In the genomic region with DNA sequence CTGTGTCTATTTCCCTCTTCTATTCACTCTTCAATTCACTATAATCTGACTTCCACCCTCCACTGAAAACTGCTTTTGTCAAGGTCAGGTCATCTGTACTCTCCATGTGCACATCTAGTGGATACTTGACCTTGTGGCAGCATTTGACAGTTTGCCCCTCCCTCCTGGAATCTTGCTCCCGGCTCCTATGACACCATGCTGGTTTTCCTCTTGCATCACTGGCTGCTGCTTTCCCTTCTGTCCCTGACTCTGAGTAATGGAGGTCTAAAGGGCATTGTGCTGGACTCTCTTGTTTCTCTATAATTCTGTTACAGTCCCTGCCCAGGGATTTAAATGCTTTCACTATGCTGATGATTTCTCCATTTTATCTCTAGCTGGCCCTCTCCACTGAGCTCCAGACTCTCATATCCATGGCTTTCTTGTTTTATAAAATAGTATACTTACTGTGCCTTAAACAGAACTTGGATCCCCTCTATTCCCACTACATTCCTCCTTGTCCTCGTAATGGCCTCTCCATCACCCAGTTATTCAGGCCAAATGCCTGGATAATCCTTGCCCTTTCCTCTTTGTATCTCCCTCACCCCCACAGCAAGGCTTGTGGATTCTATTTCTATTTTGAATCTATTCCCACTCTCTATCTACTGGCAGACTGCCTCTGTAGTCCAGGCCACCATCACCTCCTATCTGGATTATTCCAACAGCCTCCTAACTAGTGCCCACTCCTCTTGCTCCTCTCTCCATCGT, we compare ENCODE assay signal across 9 cellular contexts. TPM values are rescaled to one million over a fixed set of nuclear protein-coding genes. Genes with fewer than 3 reads are reported as not detected.
DNase-seq lines count a peak whose midpoint lies in the region; ATAC-seq, FAIRE-seq and TF ChIP-seq lines count a peak whose summit lies in the region.
"Had no signal": no experiment of that assay in that cellular context is flagged by ENCODE, and none has a peak within 500 bp of the region (broad histone marks: within the 10 kb centered on the region; RNA-seq: fewer than 3 reads in every experiment).

No MANE protein-coding gene starts in this region.

- H3K27ac Mint-ChIP-seq in chondrocyte (ENCODE audit: unreplicated experiment) = no peak overlapping the region
- H3K27ac Mint-ChIP-seq: CD8-positive, alpha-beta memory T cell had no signal

- H4K20me1 ChIP-seq in H1 (replicated peaks in 1 of 2; ENCODE audit: control insufficient read depth in 1 of 2, insufficient read depth in 2 of 2, low read length in 2 of 2) = no peaks in the 10 kb centered on the region

- no peak overlapping the region for H3K23ac ChIP-seq in H1 (ENCODE audit: insufficient read length)

- no peaks in the 10 kb centered on the region for H3K9me3 ChIP-seq in A549
- no peaks in the 10 kb centered on the region for H3K9me3 ChIP-seq in H1 (ENCODE audit: insufficient read depth in 2 of 2, low read depth in 1 of 2, low read length in 1 of 2)
- H3K9me3 ChIP-seq in lung (ENCODE audit: control insufficient read depth in 2 of 2, insufficient read depth in 1 of 2, low read length in 1 of 2) = no peaks in the 10 kb centered on the region

- no peak overlapping the region for H3K18ac ChIP-seq in H1 (ENCODE audit: extremely low read depth, low read length)

- TF ChIP-seq EP300 in A549 (IDR thresholded peaks at IDR 0.05) (no peak), H1 (IDR thresholded peaks at IDR 0.05; ENCODE audit: borderline replicate concordance in 1 of 2, low read depth in 2 of 2, low read length in 2 of 2) (no peak)

- H2BK20ac ChIP-seq in H1 (ENCODE audit: low read length) = no peak overlapping the region

- 0 out of 3 replicates have a peak overlapping the region, but pooled peaks have one; percentile 18 for H3K4me2 ChIP-seq in A549
- H3K4me2 ChIP-seq in H1 (ENCODE audit: insufficient read depth in 1 of 2, low read depth in 2 of 2, low read length in 2 of 2) = no peak overlapping the region

- H3K4me1 Mint-ChIP-seq in chondrocyte (ENCODE audit: low read depth) = no peaks in the 10 kb centered on the region

- CTCF ChIA-PET in A549 (lab: Yijun Ruan, JAX) = no interaction called here
- CTCF ChIA-PET in H1 (lab: Charles Lee; ENCODE audit: partially characterized antibody) = no interaction called here

- H3K4me1 ChIP-seq in A549 = peaks cover 9% of the 10 kb centered on the region; the same call in 2 of the 3 replicates
- no peaks in the 10 kb centered on the region for H3K4me1 ChIP-seq in H1 (replicated peaks in 1 of 4; ENCODE audit: control insufficient read depth in 3 of 4, insufficient read depth in 4 of 4, low read length in 3 of 4)
- H3K4me1 ChIP-seq in lung (ENCODE audit: control insufficient read depth in 2 of 2, insufficient read depth in 2 of 2, low read length in 2 of 2) = no peaks in the 10 kb centered on the region

- no peak overlapping the region for H3K4me3 Mint-ChIP-seq in chondrocyte (ENCODE audit: unreplicated experiment)
- H3K4me3 Mint-ChIP-seq: CD8-positive, alpha-beta memory T cell had no signal

- H2AK5ac ChIP-seq in H1 (ENCODE audit: low read depth, low read length) = no peak overlapping the region

- H2BK5ac ChIP-seq in H1 (ENCODE audit: low read depth, low read length) = no peak overlapping the region

- no peak overlapping the region for H4K8ac ChIP-seq in H1 (ENCODE audit: extremely low read depth, insufficient read depth, low read length)

- TF ChIP-seq RAD21 in A549 (conservative IDR thresholded peaks at IDR 0.05 in 1 of 2, IDR thresholded peaks at IDR 0.05 in 1 of 2) (no peak), H1 (IDR thresholded peaks at IDR 0.05 in 1 of 2, conservative IDR thresholded peaks at IDR 0.05 in 1 of 2; ENCODE audit: low read depth in 2 of 2, low read length in 2 of 2) (no peak)

- WGBS in A549 (ENCODE audit: missing lambda C conversion rate) = 75% methylated on average over 3 of the region's 3 CpGs
- 78% methylated on average over 3 of the region's 3 CpGs; no CpG with 5 or more reads in 1 of the 2 experiments for WGBS in H1 (ENCODE audit: extremely low coverage in 1 of 2, insufficient coverage in 1 of 2, insufficient read length in 1 of 2, insufficient replicate concordance in 2 of 2, low coverage in 1 of 2, low lambda C conversion rate in 2 of 2, missing lambda C conversion rate in 1 of 2), 2 experiments
- 62 to 70% methylated on average over 3 of the region's 3 CpGs for WGBS in lung, 2 donors

- H3K79me1 ChIP-seq in H1 (ENCODE audit: low read depth, low read length) = no peaks in the 10 kb centered on the region

- POLR2A ChIA-PET in A549 (lab: Yijun Ruan, JAX) (no interaction called here), H1 (lab: Charles Lee; ENCODE audit: partially characterized antibody) (no interaction called here)

- no peak overlapping the region for H4K91ac ChIP-seq in H1 (replicated peaks; ENCODE audit: insufficient read length, low read length)

- H3K27ac ChIP-seq in A549 = 0 out of 6 replicates have a peak overlapping the region, but pooled peaks of 1 of the 2 experiments have one; percentile 10
- H3K27ac ChIP-seq in H1 (ENCODE audit: low read depth, low read length) = no peak overlapping the region
- peak overlapping the region in 1 of 2 donors; percentile 76 for H3K27ac ChIP-seq in lung (ENCODE audit: low read depth in 1 of 2, low read length in 1 of 2)
- no peak overlapping the region for H3K27ac ChIP-seq in caudate nucleus (ENCODE audit: low read depth, low read length)

- no peaks in the 10 kb centered on the region for H3K23me2 ChIP-seq in H1 (ENCODE audit: low read depth, low read length)

- no peaks in the 10 kb centered on the region for H3K27me3 Mint-ChIP-seq in chondrocyte (ENCODE audit: low read depth)
- H3K27me3 Mint-ChIP-seq: CD8-positive, alpha-beta memory T cell had no signal

- H3K56ac ChIP-seq in H1 (replicated peaks; ENCODE audit: insufficient read length, low read depth, low read length) = no peak overlapping the region

- H3K14ac ChIP-seq in H1 (ENCODE audit: insufficient read length) = no peak overlapping the region

- no peaks in the 10 kb centered on the region for H3K79me2 ChIP-seq in H1 (ENCODE audit: control insufficient read depth in 1 of 2, insufficient read depth in 2 of 2, low read length in 2 of 2)

- no peak overlapping the region for H4K5ac ChIP-seq in H1 (ENCODE audit: insufficient read length, low read depth, low read length)

- TF ChIP-seq POLR2A in A549 (IDR thresholded peaks at IDR 0.05; ENCODE audit: low read length) (no peak), H1 (IDR thresholded peaks at IDR 0.05; ENCODE audit: control extremely low read depth in 1 of 2, low read depth in 2 of 2, low read length in 2 of 2) (no peak)

- H3K9me3 Mint-ChIP-seq in chondrocyte (ENCODE audit: low read depth) = no peaks in the 10 kb centered on the region
- H3K9me3 Mint-ChIP-seq: CD8-positive, alpha-beta memory T cell had no signal

- no peak overlapping the region for H2AFZ ChIP-seq in H1 (ENCODE audit: low read length)

- H2BK12ac ChIP-seq in H1 (ENCODE audit: low read depth, low read length) = no peak overlapping the region

- no peak overlapping the region for H2BK15ac ChIP-seq in H1 (ENCODE audit: low read length)

- TF ChIP-seq CTCF in A549 (IDR thresholded peaks at IDR 0.05) (no peak), H1 (IDR thresholded peaks at IDR 0.05; ENCODE audit: control extremely low read depth in 1 of 3, insufficient read depth in 1 of 3, low read depth in 1 of 3, low read length in 3 of 3) (no peak), lung (IDR thresholded peaks at IDR 0.05; ENCODE audit: control extremely low read depth, extremely low read depth) (no peak), chondrocyte (IDR thresholded peaks at IDR 0.05) (no peak)

- H3K36me3 ChIP-seq in H1 (ENCODE audit: control insufficient read depth in 2 of 4, insufficient read depth in 4 of 4, low read length in 3 of 4) (no peaks in the 10 kb centered on the region; a peak in 1 of 8 replicates), lung (ENCODE audit: control insufficient read depth in 2 of 2, insufficient read depth in 2 of 2, low read length in 2 of 2) (peaks cover 3 to 4% of the 10 kb centered on the region in 2 donors)

- H3K4me3 ChIP-seq in A549 (no peak overlapping the region), H1 (ENCODE audit: extremely low read depth in 1 of 4, insufficient read depth in 2 of 4, low read depth in 3 of 4, low read length in 4 of 4) (no peak overlapping the region), lung (no peak overlapping the region)

- H3K36me3 Mint-ChIP-seq in chondrocyte (ENCODE audit: low read depth) = peaks cover 2% of the 10 kb centered on the region

- H3K9ac ChIP-seq in H1 (replicated peaks in 1 of 4; ENCODE audit: extremely low read depth in 1 of 4, low read depth in 3 of 4, low read length in 3 of 4) = no peak overlapping the region; a peak in 1 of 7 replicates

- H3K4ac ChIP-seq in H1 (replicated peaks; ENCODE audit: insufficient read length, low read depth, low read length) = no peak overlapping the region

- no peak overlapping the region for H2BK120ac ChIP-seq in H1 (replicated peaks; ENCODE audit: low read depth, low read length)

- no peaks in the 10 kb centered on the region for H3K27me3 ChIP-seq in H1 (replicated peaks in 1 of 4; ENCODE audit: control insufficient read depth in 3 of 4, extremely low read depth in 1 of 4, insufficient read depth in 3 of 4, low read length in 3 of 4)
- no peaks in the 10 kb centered on the region for H3K27me3 ChIP-seq in lung (ENCODE audit: control insufficient read depth, insufficient read depth)

- FAIRE-seq in A549 (lab: Jason Lieb, UNC) (no peak), H1 (lab: Jason Lieb, UNC) (no peak)

- peak in 1 of 2 experiments; percentile 48; a peak in 3 of 6 replicates for ATAC-seq in A549
- ATAC-seq in lung (ENCODE audit: insufficient read depth, low FRiP score) = peak; percentile 56
- ATAC-seq in GM21360 (IDR thresholded peaks at IDR 0.05; ENCODE audit: unreplicated experiment) = no peak

- DNase-seq in A549 (ENCODE audit: low read depth in 1 of 2, low spot score in 1 of 2) (peak in 1 of 2 experiments; percentile 19), HuH-7 (ENCODE audit: low spot score) (peak; percentile 70), H1 (ENCODE audit: low read depth in 1 of 2, low spot score in 2 of 2) (no peak), lung (ENCODE audit: low spot score) (peak; percentile 37), epidermal melanocyte (ENCODE audit: insufficient read length, low spot score) (no peak), chondrocyte (ENCODE audit: low spot score) (no peak), caudate nucleus (lab: John Stamatoyannopoulos, UW) (no peak)
- DNase-seq: CD8-positive, alpha-beta memory T cell had no signal

RNA-seq across cellular contexts. Expression of a gene that starts 36.8 kb away (rescaled TPM):
- 0.05 and 0.15 TPM in 2 replicates for polyA plus RNA-seq in A549 (2011; rRNA removed)
- 0.01 TPM in 1 of 2 replicates, not detected in the other for polyA plus RNA-seq in A549 (2012; cell fraction: cytosol; rRNA removed)
- polyA plus RNA-seq in A549 (2012; cell fraction: nucleus; rRNA removed) = 0.05 and 0.17 TPM in 2 replicates
- polyA plus RNA-seq in A549 (2017; fragmentation: RNase III; extraction: RNeasy Plus Mini Kit Qiagen cat#74134 plus additional on column Dnase treatment) = not detected in 3 replicates
- polyA minus RNA-seq in A549 (2011; rRNA and poly(A)+ RNA removed) = not detected in 2 replicates
- 0.11 and 0.17 TPM in 2 replicates for total RNA-seq in H1 (2021; fragmentation: NEBNext Ultra II Directional; extraction: Animal tissue kit (Norgen Biotek cat#: 25700))
- polyA plus RNA-seq in H1 (2011; rRNA removed) = 0.17 and 0.63 TPM in 2 replicates
- polyA plus RNA-seq in H1 (2011; cell fraction: cytosol; rRNA removed) = 0.50 TPM
- polyA plus RNA-seq in H1 (2011; cell fraction: nucleus; rRNA removed) = 0.91 TPM
- 0.17 to 0.42 TPM (median 0.31 TPM) in 4 replicates for polyA plus RNA-seq in H1 (2012, experiment 1 of 2)
- polyA plus RNA-seq in H1 (2012, experiment 2 of 2) = 0.22 TPM
- polyA plus RNA-seq in H1 (2013, experiment 1 of 2) = 0.14 TPM
- 0.22 TPM for polyA plus RNA-seq in H1 (2013, experiment 2 of 2)
- 0.28 and 0.39 TPM in 2 replicates for polyA minus RNA-seq in H1 (2011; rRNA and poly(A)+ RNA removed)
- polyA minus RNA-seq in H1 (2011; cell fraction: cytosol; rRNA and poly(A)+ RNA removed) = 1.8 TPM
- 0.30 TPM for polyA minus RNA-seq in H1 (2011; cell fraction: nucleus; rRNA and poly(A)+ RNA removed)
- 10 to 100 TPM; 12.9 to 40.9 TPM for total RNA-seq in lung
- 10 to 100 TPM; 16.4 to 27.0 TPM for polyA plus RNA-seq in lung
- 4.1 to 9.3 TPM (median 9.2 TPM) in 3 replicates for total RNA-seq in chondrocyte
- total RNA-seq: CD8-positive, alpha-beta memory T cell had no signal

Comparison
In these comparisons a context has a peak if more than half of its experiments do, and no peak if none do; other contexts are left out.
1. DNase-seq: peak in HuH-7 (single experiment) and lung (single experiment); none in H1 (0 of 2), epidermal melanocyte (single experiment), chondrocyte (single experiment) and caudate nucleus (0 of 61).